ENCODE assay signal across 16 cellular contexts in genomic region chr4:89724716-89725115, GRCh38.
A peak's percentile ranks its signal among the peaks of the same experiment; 100 is the strongest.
DNase-seq lines count a peak whose midpoint lies in the region; ATAC-seq and TF ChIP-seq lines count a peak whose summit lies in the region.
"Had no signal": no experiment of that assay in that cellular context is flagged by ENCODE, and none has a peak within 500 bp of the region (broad histone marks: within the 10 kb centered on the region; RNA-seq: fewer than 3 reads in every experiment).

No MANE protein-coding gene starts in this region.

- H2AFZ ChIP-seq in MM.1S (ENCODE audit: low read length): no peak overlapping the region

- no peaks in the 10 kb centered on the region for H3K4me1 Mint-ChIP-seq in activated CD4-positive, alpha-beta memory T cell treated with anti-CD3 and anti-CD28 coated beads, Interleukin-2, amount 10 ng/mL, durations not matched to agents 7 days and 5 days
- no peaks in the 10 kb centered on the region for H3K4me1 Mint-ChIP-seq in T-cell

- POLR2A ChIA-PET in activated CD4-positive, alpha-beta memory T cell treated with anti-CD3 and anti-CD28 coated beads, Interleukin-2, amount 10 ng/mL, durations not matched to agents 7 days and 5 days (lab: Charles Lee): no interaction called here
- POLR2A ChIA-PET in T-cell (lab: Charles Lee): no interaction called here

- peak; percentile 94 for ATAC-seq in SK-N-SH treated with all-trans-retinoic acid at 6 μM for 48 hours
- ATAC-seq in T-cell (replicated peaks in 1 of 4): no peak
- ATAC-seq: pancreas had no signal

- no peaks in the 10 kb centered on the region for H3K9me2 ChIP-seq in MM.1S (replicated peaks; ENCODE audit: insufficient read depth, low read length)

- H3K9me3 Mint-ChIP-seq in activated CD4-positive, alpha-beta memory T cell treated with anti-CD3 and anti-CD28 coated beads, Interleukin-2, amount 10 ng/mL, durations not matched to agents 7 days and 5 days: no peaks in the 10 kb centered on the region
- no peaks in the 10 kb centered on the region for H3K9me3 Mint-ChIP-seq in T-cell

- no peaks in the 10 kb centered on the region for H4K20me1 ChIP-seq in MM.1S (ENCODE audit: insufficient read depth, low read length)

- H3K4me1 ChIP-seq in MM.1S (ENCODE audit: low read length): no peaks in the 10 kb centered on the region
- H3K4me1 ChIP-seq: pancreas had no signal

- H3K27ac Mint-ChIP-seq in activated CD4-positive, alpha-beta memory T cell treated with anti-CD3 and anti-CD28 coated beads, Interleukin-2, amount 10 ng/mL, durations not matched to agents 7 days and 5 days: no peak overlapping the region
- no peak overlapping the region for H3K27ac Mint-ChIP-seq in T-cell

- no peak overlapping the region for H3K9ac ChIP-seq in MM.1S (ENCODE audit: low read length)

- no peak overlapping the region for H3K4me2 ChIP-seq in MM.1S (ENCODE audit: low read depth, low read length)

- CTCF ChIA-PET in activated CD4-positive, alpha-beta memory T cell treated with anti-CD3 and anti-CD28 coated beads, Interleukin-2, amount 10 ng/mL, durations not matched to agents 7 days and 5 days (lab: Charles Lee): no interaction called here
- CTCF ChIA-PET in T-cell (lab: Charles Lee): no interaction called here

- no peaks in the 10 kb centered on the region for H3F3A ChIP-seq in MM.1S (ENCODE audit: insufficient read depth, low read length)

- DNase-seq in NCI-H748 (lab: John Stamatoyannopoulos, UW; ENCODE audit: unreplicated experiment) (peak; percentile 16), NCI-H748 treated with DMSO at 0.1 percent for 48 hours (lab: John Stamatoyannopoulos, UW) (no peak), fibroblast of the conjunctiva (ENCODE audit: low read depth) (peak; percentile 22), MG63 (no peak), T-cell (no peak), MM.1S (no peak)
- no peak for DNase-seq in activated CD4-positive, alpha-beta memory T cell treated with anti-CD3 and anti-CD28 coated beads, Interleukin-2, amount 10 ng/mL, durations not matched to agents 7 days and 5 days
- DNase-seq: activated CD4-positive, alpha-beta T cell treated with anti-CD3 and anti-CD28 coated beads, Interleukin-2, amount 50 U/mL, for 48 hours; activated effector memory CD4-positive, alpha-beta T cell treated with Interleukin-2 at 50 U/mL for 16 hours; Karpas-422; pancreas; T-helper 9 cell had no signal

- H3K4me3 Mint-ChIP-seq in activated CD4-positive, alpha-beta memory T cell treated with anti-CD3 and anti-CD28 coated beads, Interleukin-2, amount 10 ng/mL, durations not matched to agents 7 days and 5 days: no peak overlapping the region
- H3K4me3 Mint-ChIP-seq in T-cell: no peak overlapping the region

- no peak overlapping the region for H3K4me3 ChIP-seq in MG63
- no peak overlapping the region for H3K4me3 ChIP-seq in MM.1S (ENCODE audit: low read length)
- H3K4me3 ChIP-seq: cardiac muscle cell, pancreas, thoracic aorta had no signal

- H3K27me3 Mint-ChIP-seq in activated CD4-positive, alpha-beta memory T cell treated with anti-CD3 and anti-CD28 coated beads, Interleukin-2, amount 10 ng/mL, durations not matched to agents 7 days and 5 days: peaks cover 3% of the 10 kb centered on the region
- H3K27me3 Mint-ChIP-seq in T-cell: peaks cover 1 to 7% of the 10 kb centered on the region in 2 donors

- no peaks in the 10 kb centered on the region for H3K36me3 Mint-ChIP-seq in activated CD4-positive, alpha-beta memory T cell treated with anti-CD3 and anti-CD28 coated beads, Interleukin-2, amount 10 ng/mL, durations not matched to agents 7 days and 5 days (ENCODE audit: low read depth)
- no peaks in the 10 kb centered on the region for H3K36me3 Mint-ChIP-seq in T-cell

- no peak for TF ChIP-seq CTCF in MM.1S (IDR thresholded peaks at IDR 0.05; ENCODE audit: low read length)

- H3K36me3 ChIP-seq in MG63 (no peaks in the 10 kb centered on the region), MM.1S (replicated peaks; ENCODE audit: insufficient read depth, low read length) (no peaks in the 10 kb centered on the region; the same call in 1 of the 2 replicates)
- H3K36me3 ChIP-seq: cardiac muscle cell, pancreas, thoracic aorta had no signal

- H3K27ac ChIP-seq in MM.1S (ENCODE audit: low read length): no peak overlapping the region
- H3K27ac ChIP-seq: 22Rv1, cardiac muscle cell, pancreas, thoracic aorta had no signal

- H3K27me3 ChIP-seq in MG63: no peaks in the 10 kb centered on the region
- no peaks in the 10 kb centered on the region for H3K27me3 ChIP-seq in MM.1S (replicated peaks; ENCODE audit: insufficient read depth, low read length)
- H3K27me3 ChIP-seq: cardiac muscle cell, pancreas had no signal

- no peaks in the 10 kb centered on the region for H3K9me3 ChIP-seq in MG63
- no peaks in the 10 kb centered on the region for H3K9me3 ChIP-seq in MM.1S (replicated peaks; ENCODE audit: insufficient read depth, low read length)
- H3K9me3 ChIP-seq: pancreas, thoracic aorta had no signal

- no peaks in the 10 kb centered on the region for H3K79me2 ChIP-seq in MM.1S (ENCODE audit: low read length)

TF ChIP-seq in SK-N-SH treated with all-trans-retinoic acid at 6 μM for 48 hours, 23 proteins besides CTCF, POLR2A, EP300 and RAD21 (continues in another document):
- TF ChIP-seq TCF4 (CRISPR knock-in tag; IDR thresholded peaks at IDR 0.05; ENCODE audit: borderline replicate concordance) (no peak), ZC3H10 (CRISPR knock-in tag; IDR thresholded peaks at IDR 0.05) (no peak), CSRNP3 (CRISPR knock-in tag; IDR thresholded peaks at IDR 0.05) (no peak), PATZ1 (CRISPR knock-in tag; IDR thresholded peaks at IDR 0.05; ENCODE audit: borderline replicate concordance) (no peak), POU6F1 (CRISPR knock-in tag; IDR thresholded peaks at IDR 0.05; ENCODE audit: borderline replicate concordance, low read depth) (no peak), TOX (CRISPR knock-in tag; IDR thresholded peaks at IDR 0.05; ENCODE audit: borderline replicate concordance) (no peak), ISL1 (CRISPR knock-in tag; IDR thresholded peaks at IDR 0.05) (no peak), TSHZ2 (CRISPR knock-in tag; IDR thresholded peaks at IDR 0.05) (no peak)

Comparison
In these comparisons a context has a peak if more than half of its experiments do, and no peak if none do; other contexts are left out.
1. DNase-seq: peak in NCI-H748 (single experiment) and fibroblast of the conjunctiva (single experiment); none in NCI-H748 treated with DMSO at 0.1 percent for 48 hours (single experiment), MG63 (single experiment), activated CD4-positive, alpha-beta memory T cell treated with anti-CD3 and anti-CD28 coated beads, Interleukin-2, amount 10 ng/mL, durations not matched to agents 7 days and 5 days (single experiment), T-cell (0 of 34) and MM.1S (single experiment).